1 cellular context compared by ENCODE assay signal in the genomic region with DNA sequence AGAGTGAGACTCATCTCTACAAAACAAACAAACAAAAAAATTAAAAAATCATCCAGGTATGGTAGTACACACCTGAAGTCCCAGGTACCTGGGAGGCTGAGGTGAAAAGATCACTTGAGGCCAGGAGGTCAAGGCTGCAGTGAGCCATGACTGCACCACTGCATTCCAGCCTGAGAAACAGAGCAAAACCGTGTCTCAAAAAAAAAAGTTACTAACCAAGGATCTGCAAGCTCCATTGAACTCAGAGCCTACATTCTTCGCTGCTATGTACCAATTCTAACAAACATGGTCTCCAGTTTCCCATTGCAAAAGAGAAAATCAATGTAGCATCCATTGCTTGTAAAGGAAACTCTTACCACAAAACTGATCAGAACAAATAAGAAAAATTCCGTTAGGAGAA.
TF ChIP-seq lines count a peak whose summit lies in the region.

No MANE protein-coding gene starts in this region.

TF ChIP-seq in GM12878, 131 proteins besides CTCF, POLR2A, EP300 and RAD21:
- TF ChIP-seq YY1 (IDR thresholded peaks at IDR 0.05; ENCODE audit: low read depth, low read length) (no peak), NFXL1 (IDR thresholded peaks at IDR 0.05; ENCODE audit: borderline replicate concordance) (no peak), MXI1 (IDR thresholded peaks at IDR 0.05; ENCODE audit: low read depth, low read length) (no peak), PML (IDR thresholded peaks at IDR 0.05; ENCODE audit: low read length) (no peak), SUZ12 (IDR thresholded peaks at IDR 0.05; ENCODE audit: unreplicated experiment) (no peak), GABPA (IDR thresholded peaks at IDR 0.05; ENCODE audit: low read depth) (no peak), FOS (IDR thresholded peaks at IDR 0.05; ENCODE audit: borderline replicate concordance, extremely low read depth, insufficient read length) (no peak), RCOR1 (conservative IDR thresholded peaks at IDR 0.05; ENCODE audit: low read depth, low read length) (no peak)
- TF ChIP-seq, protein P1, sequence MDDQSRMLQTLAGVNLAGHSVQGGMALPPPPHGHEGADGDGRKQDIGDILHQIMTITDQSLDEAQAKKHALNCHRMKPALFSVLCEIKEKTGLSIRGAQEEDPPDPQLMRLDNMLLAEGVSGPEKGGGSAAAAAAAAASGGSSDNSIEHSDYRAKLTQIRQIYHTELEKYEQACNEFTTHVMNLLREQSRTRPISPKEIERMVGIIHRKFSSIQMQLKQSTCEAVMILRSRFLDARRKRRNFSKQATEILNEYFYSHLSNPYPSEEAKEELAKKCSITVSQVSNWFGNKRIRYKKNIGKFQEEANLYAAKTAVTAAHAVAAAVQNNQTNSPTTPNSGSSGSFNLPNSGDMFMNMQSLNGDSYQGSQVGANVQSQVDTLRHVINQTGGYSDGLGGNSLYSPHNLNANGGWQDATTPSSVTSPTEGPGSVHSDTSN (IDR thresholded peaks at IDR 0.05; ENCODE audit: insufficient replicate concordance, low read depth, low read length) = no peak
- TF ChIP-seq, protein P2, sequence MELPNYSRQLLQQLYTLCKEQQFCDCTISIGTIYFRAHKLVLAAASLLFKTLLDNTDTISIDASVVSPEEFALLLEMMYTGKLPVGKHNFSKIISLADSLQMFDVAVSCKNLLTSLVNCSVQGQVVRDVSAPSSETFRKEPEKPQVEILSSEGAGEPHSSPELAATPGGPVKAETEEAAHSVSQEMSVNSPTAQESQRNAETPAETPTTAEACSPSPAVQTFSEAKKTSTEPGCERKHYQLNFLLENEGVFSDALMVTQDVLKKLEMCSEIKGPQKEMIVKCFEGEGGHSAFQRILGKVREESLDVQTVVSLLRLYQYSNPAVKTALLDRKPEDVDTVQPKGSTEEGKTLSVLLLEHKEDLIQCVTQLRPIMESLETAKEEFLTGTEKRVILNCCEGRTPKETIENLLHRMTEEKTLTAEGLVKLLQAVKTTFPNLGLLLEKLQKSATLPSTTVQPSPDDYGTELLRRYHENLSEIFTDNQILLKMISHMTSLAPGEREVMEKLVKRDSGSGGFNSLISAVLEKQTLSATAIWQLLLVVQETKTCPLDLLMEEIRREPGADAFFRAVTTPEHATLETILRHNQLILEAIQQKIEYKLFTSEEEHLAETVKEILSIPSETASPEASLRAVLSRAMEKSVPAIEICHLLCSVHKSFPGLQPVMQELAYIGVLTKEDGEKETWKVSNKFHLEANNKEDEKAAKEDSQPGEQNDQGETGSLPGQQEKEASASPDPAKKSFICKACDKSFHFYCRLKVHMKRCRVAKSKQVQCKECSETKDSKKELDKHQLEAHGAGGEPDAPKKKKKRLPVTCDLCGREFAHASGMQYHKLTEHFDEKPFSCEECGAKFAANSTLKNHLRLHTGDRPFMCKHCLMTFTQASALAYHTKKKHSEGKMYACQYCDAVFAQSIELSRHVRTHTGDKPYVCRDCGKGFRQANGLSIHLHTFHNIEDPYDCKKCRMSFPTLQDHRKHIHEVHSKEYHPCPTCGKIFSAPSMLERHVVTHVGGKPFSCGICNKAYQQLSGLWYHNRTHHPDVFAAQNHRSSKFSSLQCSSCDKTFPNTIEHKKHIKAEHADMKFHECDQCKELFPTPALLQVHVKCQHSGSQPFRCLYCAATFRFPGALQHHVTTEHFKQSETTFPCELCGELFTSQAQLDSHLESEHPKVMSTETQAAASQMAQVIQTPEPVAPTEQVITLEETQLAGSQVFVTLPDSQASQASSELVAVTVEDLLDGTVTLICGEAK (IDR thresholded peaks at IDR 0.05; ENCODE audit: borderline replicate concordance) = no peak
- TF ChIP-seq, protein P3, sequence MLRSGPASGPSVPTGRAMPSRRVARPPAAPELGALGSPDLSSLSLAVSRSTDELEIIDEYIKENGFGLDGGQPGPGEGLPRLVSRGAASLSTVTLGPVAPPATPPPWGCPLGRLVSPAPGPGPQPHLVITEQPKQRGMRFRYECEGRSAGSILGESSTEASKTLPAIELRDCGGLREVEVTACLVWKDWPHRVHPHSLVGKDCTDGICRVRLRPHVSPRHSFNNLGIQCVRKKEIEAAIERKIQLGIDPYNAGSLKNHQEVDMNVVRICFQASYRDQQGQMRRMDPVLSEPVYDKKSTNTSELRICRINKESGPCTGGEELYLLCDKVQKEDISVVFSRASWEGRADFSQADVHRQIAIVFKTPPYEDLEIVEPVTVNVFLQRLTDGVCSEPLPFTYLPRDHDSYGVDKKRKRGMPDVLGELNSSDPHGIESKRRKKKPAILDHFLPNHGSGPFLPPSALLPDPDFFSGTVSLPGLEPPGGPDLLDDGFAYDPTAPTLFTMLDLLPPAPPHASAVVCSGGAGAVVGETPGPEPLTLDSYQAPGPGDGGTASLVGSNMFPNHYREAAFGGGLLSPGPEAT (IDR thresholded peaks at IDR 0.05; ENCODE audit: low read depth) = no peak
- TF ChIP-seq, protein P4, sequence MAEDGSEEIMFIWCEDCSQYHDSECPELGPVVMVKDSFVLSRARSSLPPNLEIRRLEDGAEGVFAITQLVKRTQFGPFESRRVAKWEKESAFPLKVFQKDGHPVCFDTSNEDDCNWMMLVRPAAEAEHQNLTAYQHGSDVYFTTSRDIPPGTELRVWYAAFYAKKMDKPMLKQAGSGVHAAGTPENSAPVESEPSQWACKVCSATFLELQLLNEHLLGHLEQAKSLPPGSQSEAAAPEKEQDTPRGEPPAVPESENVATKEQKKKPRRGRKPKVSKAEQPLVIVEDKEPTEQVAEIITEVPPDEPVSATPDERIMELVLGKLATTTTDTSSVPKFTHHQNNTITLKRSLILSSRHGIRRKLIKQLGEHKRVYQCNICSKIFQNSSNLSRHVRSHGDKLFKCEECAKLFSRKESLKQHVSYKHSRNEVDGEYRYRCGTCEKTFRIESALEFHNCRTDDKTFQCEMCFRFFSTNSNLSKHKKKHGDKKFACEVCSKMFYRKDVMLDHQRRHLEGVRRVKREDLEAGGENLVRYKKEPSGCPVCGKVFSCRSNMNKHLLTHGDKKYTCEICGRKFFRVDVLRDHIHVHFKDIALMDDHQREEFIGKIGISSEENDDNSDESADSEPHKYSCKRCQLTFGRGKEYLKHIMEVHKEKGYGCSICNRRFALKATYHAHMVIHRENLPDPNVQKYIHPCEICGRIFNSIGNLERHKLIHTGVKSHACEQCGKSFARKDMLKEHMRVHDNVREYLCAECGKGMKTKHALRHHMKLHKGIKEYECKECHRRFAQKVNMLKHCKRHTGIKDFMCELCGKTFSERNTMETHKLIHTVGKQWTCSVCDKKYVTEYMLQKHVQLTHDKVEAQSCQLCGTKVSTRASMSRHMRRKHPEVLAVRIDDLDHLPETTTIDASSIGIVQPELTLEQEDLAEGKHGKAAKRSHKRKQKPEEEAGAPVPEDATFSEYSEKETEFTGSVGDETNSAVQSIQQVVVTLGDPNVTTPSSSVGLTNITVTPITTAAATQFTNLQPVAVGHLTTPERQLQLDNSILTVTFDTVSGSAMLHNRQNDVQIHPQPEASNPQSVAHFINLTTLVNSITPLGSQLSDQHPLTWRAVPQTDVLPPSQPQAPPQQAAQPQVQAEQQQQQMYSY (CRISPR knock-in tag; IDR thresholded peaks at IDR 0.05) = no peak
